In the genomic region with DNA sequence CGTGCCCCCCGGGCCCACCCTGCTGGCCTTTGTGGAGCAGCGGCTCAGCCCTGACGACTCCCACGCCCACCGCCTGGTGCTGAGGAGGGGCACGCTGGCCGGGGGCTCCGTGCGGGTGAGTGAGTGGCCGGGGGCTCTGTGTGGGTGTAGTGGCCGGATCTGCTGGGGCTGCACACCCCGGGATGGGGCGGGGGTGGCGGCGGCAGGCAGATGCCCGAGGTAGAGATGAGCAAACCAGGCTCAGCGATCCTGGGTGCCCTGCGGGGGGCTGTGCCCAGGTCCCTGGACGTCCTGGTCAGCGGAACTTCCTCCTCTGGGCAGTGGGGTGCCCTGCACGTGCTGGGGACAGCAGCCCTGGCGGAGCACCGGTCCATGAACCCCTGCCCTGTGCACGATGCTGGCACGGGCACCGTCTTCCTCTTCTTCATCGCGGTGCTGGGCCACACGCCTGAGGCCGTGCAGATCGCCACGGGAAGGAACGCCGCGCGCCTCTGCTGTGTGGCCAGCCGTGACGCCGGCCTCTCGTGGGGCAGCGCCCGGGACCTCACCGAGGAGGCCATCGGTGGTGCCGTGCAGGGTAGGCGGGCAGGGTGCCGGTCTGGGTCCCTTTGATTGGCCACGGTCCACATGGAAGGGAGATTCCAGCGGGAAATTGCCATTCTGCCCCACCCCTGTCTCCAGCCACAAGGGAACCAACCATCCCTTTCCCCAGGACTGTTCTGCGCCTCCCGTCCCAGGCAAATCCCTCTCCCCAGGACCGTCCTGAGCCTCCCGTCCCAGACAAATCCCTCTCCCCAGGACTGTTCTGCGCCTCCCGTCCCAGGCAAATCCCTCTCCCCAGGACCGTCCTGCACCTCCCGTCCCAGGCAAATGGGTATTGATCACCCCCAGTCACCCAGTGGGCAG, we compare ENCODE assay signal across 22 cellular contexts. TPM values are rescaled to one million over a fixed set of nuclear protein-coding genes. Genes with fewer than 3 reads are reported as not detected.
A peak's percentile ranks its signal among the peaks of the same experiment; 100 is the strongest.
DNase-seq lines count a peak whose midpoint lies in the region; ATAC-seq, FAIRE-seq and TF ChIP-seq lines count a peak whose summit lies in the region.
"Had no signal": no experiment of that assay in that cellular context is flagged by ENCODE, and none has a peak within 500 bp of the region (broad histone marks: within the 10 kb centered on the region; RNA-seq: fewer than 3 reads in every experiment).

No MANE protein-coding gene starts in this region.

- H3K27me3 Mint-ChIP-seq in activated CD4-positive, alpha-beta memory T cell treated with anti-CD3 and anti-CD28 coated beads for 36 hours, result no peaks in the 10 kb centered on the region
- no peaks in the 10 kb centered on the region for H3K27me3 Mint-ChIP-seq in activated CD4-positive, alpha-beta memory T cell treated with anti-CD3 and anti-CD28 coated beads, Interleukin-2, amount 10 ng/mL, durations not matched to agents 7 days and 5 days
- no peaks in the 10 kb centered on the region for H3K27me3 Mint-ChIP-seq in T-helper 17 cell

- POLR2A ChIA-PET in activated CD4-positive, alpha-beta memory T cell treated with anti-CD3 and anti-CD28 coated beads for 36 hours (lab: Charles Lee), result no interaction called here
- POLR2A ChIA-PET in activated CD4-positive, alpha-beta memory T cell treated with anti-CD3 and anti-CD28 coated beads, Interleukin-2, amount 10 ng/mL, durations not matched to agents 7 days and 5 days (lab: Charles Lee), result no interaction called here

- no peaks in the 10 kb centered on the region for H3K27me3 ChIP-seq in upper lobe of left lung
- H3K27me3 ChIP-seq: vagina had no signal

- H3K9me3 Mint-ChIP-seq in activated CD4-positive, alpha-beta memory T cell treated with anti-CD3 and anti-CD28 coated beads for 36 hours, result no peaks in the 10 kb centered on the region
- no peaks in the 10 kb centered on the region for H3K9me3 Mint-ChIP-seq in activated CD4-positive, alpha-beta memory T cell treated with anti-CD3 and anti-CD28 coated beads, Interleukin-2, amount 10 ng/mL, durations not matched to agents 7 days and 5 days

- intact Hi-C loops in activated CD4-positive, alpha-beta memory T cell treated with anti-CD3 and anti-CD28 coated beads for 36 hours (cut with micrococcal nuclease), result no loop called here

- ATAC-seq in T-helper 17 cell (no peak), upper lobe of left lung (ENCODE audit: low FRiP score in 2 of 2) (peak in 1 of 2 donors; percentile 6), HG03520 (IDR thresholded peaks at IDR 0.05; ENCODE audit: unreplicated experiment) (no peak), GM18517 (IDR thresholded peaks at IDR 0.05; ENCODE audit: unreplicated experiment) (no peak)

- TF ChIP-seq POLR2A in upper lobe of left lung (IDR thresholded peaks at IDR 0.05), result no peak

- H3K9me3 ChIP-seq in T-helper 17 cell (ENCODE audit: control insufficient read depth, low read length, poor library complexity, severe bottlenecking) (no peaks in the 10 kb centered on the region), upper lobe of left lung (no peaks in the 10 kb centered on the region)
- H3K9me3 ChIP-seq: vagina had no signal

- no peak overlapping the region for H3K4me3 Mint-ChIP-seq in activated CD4-positive, alpha-beta memory T cell treated with anti-CD3 and anti-CD28 coated beads for 36 hours
- H3K4me3 Mint-ChIP-seq in activated CD4-positive, alpha-beta memory T cell treated with anti-CD3 and anti-CD28 coated beads, Interleukin-2, amount 10 ng/mL, durations not matched to agents 7 days and 5 days, result no peak overlapping the region
- no peak overlapping the region for H3K4me3 Mint-ChIP-seq in T-helper 17 cell

- peaks cover 0 to 15% (median 0%) of the 10 kb centered on the region in 4 donors for H3K4me1 ChIP-seq in upper lobe of left lung
- H3K4me1 ChIP-seq: vagina had no signal

- no peak overlapping the region for H3K4me3 ChIP-seq in upper lobe of left lung
- H3K4me3 ChIP-seq: GM12878, vagina had no signal

- H3K27ac ChIP-seq in upper lobe of left lung, result no peak overlapping the region
- H3K27ac ChIP-seq: vagina had no signal

- peak; percentile 4 for DNase-seq in activated CD4-positive, alpha-beta memory T cell treated with anti-CD3 and anti-CD28 coated beads for 36 hours
- DNase-seq in activated CD4-positive, alpha-beta memory T cell treated with anti-CD3 and anti-CD28 coated beads, Interleukin-2, amount 10 ng/mL, durations not matched to agents 7 days and 5 days, result no peak
- DNase-seq in T-helper 17 cell, result no peak
- DNase-seq in left kidney (ENCODE audit: low read depth, low spot score), result peak; percentile 49
- DNase-seq in upper lobe of left lung, result peak; percentile 17 to 77
- DNase-seq in RCC 7860 (ENCODE audit: low spot score), result no peak
- DNase-seq: activated effector memory CD4-positive, alpha-beta T cell treated with anti-CD3 and anti-CD28 coated beads, Interleukin-2, amount 50 U/mL, for 16 hours; amniotic stem cell; NCI-H1930; NCI-H524; stimulated activated naive CD4-positive, alpha-beta T cell treated with Interleukin-2 at 50 U/mL for 16 hours had no signal

- H3K4me1 Mint-ChIP-seq in activated CD4-positive, alpha-beta memory T cell treated with anti-CD3 and anti-CD28 coated beads for 36 hours (ENCODE audit: low read depth), result peaks cover 9% of the 10 kb centered on the region
- peaks cover 5% of the 10 kb centered on the region for H3K4me1 Mint-ChIP-seq in activated CD4-positive, alpha-beta memory T cell treated with anti-CD3 and anti-CD28 coated beads, Interleukin-2, amount 10 ng/mL, durations not matched to agents 7 days and 5 days
- peaks cover 8% of the 10 kb centered on the region for H3K4me1 Mint-ChIP-seq in T-helper 17 cell

- no peak for FAIRE-seq in RCC 7860 (lab: Jason Lieb, UNC)
- FAIRE-seq: endometrium, GM12878 had no signal

- TF ChIP-seq CTCF in upper lobe of left lung (IDR thresholded peaks at IDR 0.05), result no peak

- TF ChIP-seq EP300 in upper lobe of left lung (IDR thresholded peaks at IDR 0.05), result no peak

- H3K36me3 Mint-ChIP-seq in activated CD4-positive, alpha-beta memory T cell treated with anti-CD3 and anti-CD28 coated beads for 36 hours, result no peaks in the 10 kb centered on the region
- no peaks in the 10 kb centered on the region for H3K36me3 Mint-ChIP-seq in activated CD4-positive, alpha-beta memory T cell treated with anti-CD3 and anti-CD28 coated beads, Interleukin-2, amount 10 ng/mL, durations not matched to agents 7 days and 5 days (ENCODE audit: low read depth)
- H3K36me3 Mint-ChIP-seq in T-helper 17 cell (ENCODE audit: low read depth), result no peaks in the 10 kb centered on the region

- no peaks in the 10 kb centered on the region for H3K36me3 ChIP-seq in upper lobe of left lung
- H3K36me3 ChIP-seq: vagina had no signal

- 83 to 91% methylated on average over 34 to 55 of the region's 58 CpGs for WGBS in upper lobe of left lung, 2 donors

- H3K27ac Mint-ChIP-seq in activated CD4-positive, alpha-beta memory T cell treated with anti-CD3 and anti-CD28 coated beads for 36 hours, result no peak overlapping the region
- no peak overlapping the region for H3K27ac Mint-ChIP-seq in activated CD4-positive, alpha-beta memory T cell treated with anti-CD3 and anti-CD28 coated beads, Interleukin-2, amount 10 ng/mL, durations not matched to agents 7 days and 5 days
- peak overlapping the region; percentile 78 for H3K27ac Mint-ChIP-seq in T-helper 17 cell

- CTCF ChIA-PET in activated CD4-positive, alpha-beta memory T cell treated with anti-CD3 and anti-CD28 coated beads for 36 hours (lab: Charles Lee), result no interaction called here
- CTCF ChIA-PET in activated CD4-positive, alpha-beta memory T cell treated with anti-CD3 and anti-CD28 coated beads, Interleukin-2, amount 10 ng/mL, durations not matched to agents 7 days and 5 days (lab: Charles Lee), result no interaction called here

RNA-seq across cellular contexts. Expression of gene NEU4, which starts 5.8 kb away (rescaled TPM):
- under 1 TPM; 0.31 to 0.36 TPM for total RNA-seq in activated CD4-positive, alpha-beta memory T cell treated with anti-CD3 and anti-CD28 coated beads for 36 hours
- total RNA-seq in activated CD4-positive, alpha-beta memory T cell treated with anti-CD3 and anti-CD28 coated beads, Interleukin-2, amount 10 ng/mL, durations not matched to agents 7 days and 5 days, result under 1 TPM; 0.38 to 0.43 TPM
- total RNA-seq in T-helper 17 cell (1 to 10 TPM; 4.1 to 9.4 TPM), upper lobe of left lung (1 to 10 TPM in 1 of 6 donors, not detected in 5; 2.9 TPM)
- total RNA-seq: H4, HT1080, M059J, SK-MEL-5, vagina had no signal

RNA-seq across cellular contexts. Expression of gene GAL3ST2, which starts 38.2 kb away (rescaled TPM):
- under 1 TPM; 0.65 to 0.93 TPM for total RNA-seq in activated CD4-positive, alpha-beta memory T cell treated with anti-CD3 and anti-CD28 coated beads for 36 hours
- total RNA-seq in activated CD4-positive, alpha-beta memory T cell treated with anti-CD3 and anti-CD28 coated beads, Interleukin-2, amount 10 ng/mL, durations not matched to agents 7 days and 5 days, result under 1 TPM; 0.23 to 0.58 TPM
- total RNA-seq in T-helper 17 cell (1 to 10 TPM; 2.2 to 2.4 TPM), upper lobe of left lung (1 to 10 TPM in 1 of 6 donors, under 1 TPM in 2, not detected in 3; 0.59 to 2.1 (median 0.91) TPM)
- total RNA-seq: H4, HT1080, M059J, myocyte, SK-MEL-5 had no signal

RNA-seq across cellular contexts. Expression of gene PDCD1, which starts 43.9 kb away (rescaled TPM):
- total RNA-seq in activated CD4-positive, alpha-beta memory T cell treated with anti-CD3 and anti-CD28 coated beads for 36 hours, result 10 to 100 TPM; 47.4 to 47.6 TPM
- 10 to 100 TPM; 17.2 to 17.9 TPM for total RNA-seq in activated CD4-positive, alpha-beta memory T cell treated with anti-CD3 and anti-CD28 coated beads, Interleukin-2, amount 10 ng/mL, durations not matched to agents 7 days and 5 days
- 10 to 100 TPM in 1 of 2 donors, 1 to 10 TPM in 1; 8.1 to 10.4 TPM for total RNA-seq in T-helper 17 cell
- total RNA-seq in upper lobe of left lung, result 1 to 10 TPM in 2 of 6 donors, under 1 TPM in 3, not detected in 1; 0.49 to 4.2 (median 0.91) TPM
- total RNA-seq: H4, HT1080, M059J, myocyte, OCI-LY7, SK-MEL-5 had no signal

RNA-seq across cellular contexts. Expression of gene RTP5, which starts 54.7 kb away (rescaled TPM):
- total RNA-seq in activated CD4-positive, alpha-beta memory T cell treated with anti-CD3 and anti-CD28 coated beads for 36 hours, result under 1 TPM; 0.10 to 0.12 TPM
- total RNA-seq in activated CD4-positive, alpha-beta memory T cell treated with anti-CD3 and anti-CD28 coated beads, Interleukin-2, amount 10 ng/mL, durations not matched to agents 7 days and 5 days, result under 1 TPM in 1 of 2 experiments, not detected in 1; 0.13 TPM
- total RNA-seq in T-helper 17 cell (under 1 TPM in 1 of 2 donors, not detected in 1; 0.12 TPM), upper lobe of left lung (1 to 10 TPM in 2 of 6 donors, under 1 TPM in 3, not detected in 1; 0.14 to 2.1 (median 0.69) TPM)
- total RNA-seq: GM12878, H4, HT1080, M059J, OCI-LY7, SK-MEL-5, vagina had no signal

Comparison
In these comparisons a context has a peak if more than half of its experiments do, and no peak if none do; other contexts are left out.
1. DNase-seq: peak in activated CD4-positive, alpha-beta memory T cell treated with anti-CD3 and anti-CD28 coated beads for 36 hours (single experiment), left kidney (single experiment) and upper lobe of left lung (2 of 2); none in activated CD4-positive, alpha-beta memory T cell treated with anti-CD3 and anti-CD28 coated beads, Interleukin-2, amount 10 ng/mL, durations not matched to agents 7 days and 5 days (single experiment), T-helper 17 cell (0 of 3) and RCC 7860 (single experiment).